In the genomic region with DNA sequence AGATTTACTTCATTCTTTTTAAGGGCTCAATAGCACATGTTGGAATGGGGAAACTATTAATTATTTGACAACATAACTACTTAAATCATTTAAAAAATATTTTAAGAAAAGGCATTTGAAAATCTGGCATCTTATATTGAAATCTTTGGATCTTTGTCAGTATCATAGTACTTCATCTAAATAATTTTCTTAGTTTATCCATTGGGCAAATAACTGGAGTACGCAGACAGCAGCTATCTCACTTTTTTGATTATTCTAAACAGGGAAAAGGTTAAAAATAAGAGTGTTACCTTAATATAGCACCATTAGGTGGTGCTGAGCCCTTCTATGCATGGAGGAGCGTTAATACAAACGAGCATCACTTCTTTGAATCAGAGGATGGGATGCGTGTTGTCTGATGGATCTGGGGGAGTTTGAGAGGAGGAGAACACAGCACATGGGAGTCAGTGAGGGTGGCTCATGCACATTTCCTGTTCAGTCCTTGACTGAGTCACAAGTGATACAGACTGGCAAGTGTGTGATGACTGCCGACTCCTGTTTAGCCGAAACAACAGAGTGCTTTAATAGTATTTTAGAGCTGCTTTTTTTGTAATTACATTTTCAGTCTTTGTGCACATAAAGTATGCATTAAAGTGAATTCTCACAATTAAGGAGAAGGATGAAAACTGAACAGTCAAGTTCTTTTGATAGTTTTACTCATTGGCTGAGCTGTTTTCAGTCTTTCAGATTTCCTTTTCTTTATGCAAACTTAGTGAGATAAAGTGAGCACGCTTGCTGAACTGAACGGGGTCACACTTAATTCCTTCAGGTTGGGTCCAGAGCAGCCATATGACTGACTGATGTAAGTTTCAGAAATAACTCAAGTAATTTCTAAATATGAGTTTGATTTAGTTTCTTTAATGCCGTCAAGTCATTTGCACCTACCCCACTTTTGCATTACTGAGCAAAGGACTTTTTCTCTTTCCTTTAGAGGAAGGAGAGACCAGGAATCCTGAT, we compare ENCODE assay signal across 8 cellular contexts.
DNase-seq lines count a peak whose midpoint lies in the region; ATAC-seq, FAIRE-seq and TF ChIP-seq lines count a peak whose summit lies in the region.

No MANE protein-coding gene starts in this region.

- H3K4me1 Mint-ChIP-seq in activated B cell treated with CpG ODN at 0.5 μM for 24 hours (peaks cover 49% of the 10 kb centered on the region), nephron progenitor cell (peaks cover 16% of the 10 kb centered on the region)

- H3K27me3 Mint-ChIP-seq in activated B cell treated with CpG ODN at 0.5 μM for 24 hours (no peaks in the 10 kb centered on the region), nephron progenitor cell (ENCODE audit: low read depth, poor library complexity) (peaks cover 2% of the 10 kb centered on the region)

- POLR2A ChIA-PET in activated B cell treated with CpG ODN at 0.5 μM for 24 hours (lab: Charles Lee) = interaction anchor here (0.8 to 1.7 kb wide), 5 partner anchors 9 to 197 kb away, joined by 3 to 5 read pairs (median 4); a partner anchor contains a TSS

- intact Hi-C loops in activated B cell treated with CpG ODN at 0.5 μM for 24 hours (cut with micrococcal nuclease) = loop anchor here (2.0 to 5.0 kb wide), 2 partner anchors 40 to 93 kb away; a partner anchor contains a TSS

- ATAC-seq in HG03460 (IDR thresholded peaks at IDR 0.05; ENCODE audit: unreplicated experiment) = peak; percentile 91
- peak; percentile 96 for ATAC-seq in activated B cell treated with CpG ODN at 0.5 μM for 24 hours (ENCODE audit: low read depth)

- DNase-seq in 8988T = peak; percentile 68
- DNase-seq in GM19239 (ENCODE audit: insufficient read length, low spot score) = peak; percentile 79
- no peak for DNase-seq in activated B cell treated with CpG ODN at 0.5 μM for 24 hours
- DNase-seq in central memory CD4-positive, alpha-beta T cell = peak; percentile 5
- no peak for DNase-seq in nephron progenitor cell
- DNase-seq in urothelium cell line (ENCODE audit: low spot score) = peak; percentile 67
- no peak for DNase-seq in D341Med (ENCODE audit: low spot score)

- TF ChIP-seq CTCF in activated B cell treated with CpG ODN at 0.5 μM for 24 hours (IDR thresholded peaks at IDR 0.05) = no peak
- no peak for TF ChIP-seq CTCF in nephron progenitor cell (IDR thresholded peaks at IDR 0.05)

- peak overlapping the region; percentile 60 for H3K4me3 Mint-ChIP-seq in activated B cell treated with CpG ODN at 0.5 μM for 24 hours
- no peak overlapping the region for H3K4me3 Mint-ChIP-seq in nephron progenitor cell

- CTCF ChIA-PET in activated B cell treated with CpG ODN at 0.5 μM for 24 hours (lab: Charles Lee) = interaction anchor here (1.2 to 1.5 kb wide), 2 partner anchors 90 to 92 kb away, joined by 3 to 9 read pairs; a partner anchor contains a TSS

- peak overlapping the region; percentile 85 for H3K27ac Mint-ChIP-seq in activated B cell treated with CpG ODN at 0.5 μM for 24 hours
- H3K27ac Mint-ChIP-seq in nephron progenitor cell = peak overlapping the region; percentile 12

- H3K9me3 Mint-ChIP-seq in activated B cell treated with CpG ODN at 0.5 μM for 24 hours = no peaks in the 10 kb centered on the region
- no peaks in the 10 kb centered on the region for H3K9me3 Mint-ChIP-seq in nephron progenitor cell

- FAIRE-seq in GM19239 (lab: Jason Lieb, UNC) (peak; percentile 92), urothelium cell line (lab: Jason Lieb, UNC) (no peak)

- H3K36me3 Mint-ChIP-seq in activated B cell treated with CpG ODN at 0.5 μM for 24 hours (ENCODE audit: low read depth) (peaks cover 8% of the 10 kb centered on the region), nephron progenitor cell (ENCODE audit: low read depth) (peaks cover 16% of the 10 kb centered on the region)

Comparison
In these comparisons a context has a peak if more than half of its experiments do, and no peak if none do; other contexts are left out.
1. DNase-seq: peak in 8988T (single experiment), GM19239 (single experiment), central memory CD4-positive, alpha-beta T cell (single experiment) and urothelium cell line (single experiment); none in activated B cell treated with CpG ODN at 0.5 μM for 24 hours (single experiment), nephron progenitor cell (single experiment) and D341Med (single experiment).